Comparison of ENCODE assay signal across 17 cellular contexts in genomic region chr12:46560078-46560477, GRCh38.
DNase-seq lines count a peak whose midpoint lies in the region; ATAC-seq and TF ChIP-seq lines count a peak whose summit lies in the region.
"Had no signal": no experiment of that assay in that cellular context is flagged by ENCODE, and none has a peak within 500 bp of the region (broad histone marks: within the 10 kb centered on the region; RNA-seq: fewer than 3 reads in every experiment).

No MANE protein-coding gene starts in this region.

- peak overlapping the region in 1 of 3 experiments; percentile 37; a peak in 4 of 7 replicates for H3K27ac Mint-ChIP-seq in H9
- H3K27ac Mint-ChIP-seq: activated CD4-positive, alpha-beta memory T cell treated with anti-CD3 and anti-CD28 coated beads for 36 hours; effector memory CD8-positive, alpha-beta T cell had no signal

- H3K4me3 ChIP-seq in skeletal muscle satellite cell (ENCODE audit: low read length): no peak overlapping the region
- no peak overlapping the region for H3K4me3 ChIP-seq in body of pancreas
- H3K4me3 ChIP-seq: SJCRH30 had no signal

- peaks cover 5 to 11% of the 10 kb centered on the region in 2 experiments for H3K9me3 Mint-ChIP-seq in H9
- H3K9me3 Mint-ChIP-seq: central memory CD8-positive, alpha-beta T cell; effector memory CD8-positive, alpha-beta T cell had no signal

- H3K56ac ChIP-seq in H9 (ENCODE audit: insufficient read length, low read depth, low read length): no peak overlapping the region

- DNase-seq in H9 (no peak), SK-N-DZ (ENCODE audit: low spot score) (peak; percentile 62), foreskin keratinocyte (peak in 1 of 2 donors; percentile 25), SKM-1 (lab: John Stamatoyannopoulos, UW; ENCODE audit: unreplicated experiment) (no peak), body of pancreas (no peak), left ventricle myocardium superior (no peak)
- no peak for DNase-seq in activated CD4-positive, alpha-beta T cell treated with anti-CD3 and anti-CD28 coated beads for 4 hours
- DNase-seq: activated CD4-positive, alpha-beta memory T cell treated with anti-CD3 and anti-CD28 coated beads for 36 hours; activated T-cell treated with anti-CD3 and anti-CD28 coated beads, Interleukin-2, amount 50 U/mL, for 4 hours; effector memory CD8-positive, alpha-beta T cell; foreskin melanocyte; NCI-H1048; SJCRH30; stimulated activated naive CD8-positive, alpha-beta T cell treated with anti-CD3 and anti-CD28 coated beads, Interleukin-15, Interleukin-2, amounts not matched to agents 100 U/mL and 50 U/mL, for 24 hours had no signal

- H3K4me1 ChIP-seq in H9 (ENCODE audit: insufficient read depth, low read length) (peaks cover 2% of the 10 kb centered on the region; the same call in 1 of the 2 replicates), foreskin keratinocyte (peaks cover 72% of the 10 kb centered on the region), skeletal muscle satellite cell (ENCODE audit: control insufficient read depth, insufficient read depth, low read length) (peaks cover 79% of the 10 kb centered on the region), body of pancreas (peaks cover 10% of the 10 kb centered on the region)

- H2AK5ac ChIP-seq in H9 (ENCODE audit: insufficient read length, low read length): no peak overlapping the region

- intact Hi-C loops in body of pancreas (cut with DNase I): no loop called here
- intact Hi-C loops in left ventricle myocardium superior (cut with micrococcal nuclease): no loop called here

- TF ChIP-seq CTCF in H9 (conservative IDR thresholded peaks at IDR 0.05): no peak
- TF ChIP-seq CTCF in foreskin keratinocyte (conservative IDR thresholded peaks at IDR 0.05): no peak
- no peak for TF ChIP-seq CTCF in body of pancreas (IDR thresholded peaks at IDR 0.05)

- no peaks in the 10 kb centered on the region for H3K79me1 ChIP-seq in H9 (ENCODE audit: insufficient read depth, low read depth, low read length, poor library complexity, severe bottlenecking)

- H3K4ac ChIP-seq in H9 (ENCODE audit: low read depth, low read length): no peak overlapping the region

- H2BK12ac ChIP-seq in H9 (ENCODE audit: insufficient read length, low read depth, low read length): no peak overlapping the region

- H4K5ac ChIP-seq in H9 (ENCODE audit: insufficient read length, low read depth, low read length): no peak overlapping the region

- no peak for TF ChIP-seq POLR2A in body of pancreas (IDR thresholded peaks at IDR 0.05)

- ATAC-seq in foreskin keratinocyte (no peak), body of pancreas (no peak), left ventricle myocardium superior (no peak)
- ATAC-seq: activated T-cell treated with anti-CD3 and anti-CD28 coated beads, Interleukin-2, amount 50 U/mL, for 4 hours; effector memory CD8-positive, alpha-beta T cell; stimulated activated naive CD8-positive, alpha-beta T cell treated with anti-CD3 and anti-CD28 coated beads, Interleukin-15, Interleukin-2, amounts not matched to agents 100 U/mL and 50 U/mL, for 24 hours had no signal

- H2BK20ac ChIP-seq in H9 (ENCODE audit: low read depth, low read length, poor library complexity, severe bottlenecking): no peak overlapping the region

- H4K20me1 ChIP-seq in H9 (ENCODE audit: control insufficient read depth, insufficient read depth, insufficient read length): no peaks in the 10 kb centered on the region

- no peaks in the 10 kb centered on the region for H3K79me2 ChIP-seq in H9 (ENCODE audit: insufficient read depth, low read length)

- H3K23me2 ChIP-seq in H9 (ENCODE audit: insufficient read length, low read depth, low read length, poor library complexity, severe bottlenecking): no peaks in the 10 kb centered on the region

- no peak overlapping the region for H3T11ph ChIP-seq in H9 (ENCODE audit: low read length)

- H3K27ac ChIP-seq in H9 (ENCODE audit: insufficient read length, low read depth, low read length) (no peak overlapping the region), foreskin keratinocyte (peak overlapping the region; percentile 98), body of pancreas (no peak overlapping the region)
- H3K27ac ChIP-seq: SJCRH30 had no signal

- H4K8ac ChIP-seq in H9 (replicated peaks; ENCODE audit: insufficient read length, low read depth, low read length): no peak overlapping the region

- no peaks in the 10 kb centered on the region for H3K9me3 ChIP-seq in H9 (ENCODE audit: control insufficient read depth, low read depth, low read length)
- no peaks in the 10 kb centered on the region for H3K9me3 ChIP-seq in skeletal muscle satellite cell (replicated peaks; ENCODE audit: low read length)
- no peaks in the 10 kb centered on the region for H3K9me3 ChIP-seq in body of pancreas
- H3K9me3 ChIP-seq: SJCRH30 had no signal

- no peak overlapping the region for H3K23ac ChIP-seq in H9 (ENCODE audit: insufficient read length, low read depth, low read length)

- H2BK120ac ChIP-seq in H9 (ENCODE audit: low read depth, low read length, poor library complexity, severe bottlenecking): no peak overlapping the region

- no peaks in the 10 kb centered on the region for H3K27me3 Mint-ChIP-seq in H9 (ENCODE audit: low read depth)
- H3K27me3 Mint-ChIP-seq: activated CD4-positive, alpha-beta memory T cell treated with anti-CD3 and anti-CD28 coated beads for 36 hours; central memory CD8-positive, alpha-beta T cell; effector memory CD8-positive, alpha-beta T cell had no signal

- no peak overlapping the region for H3K18ac ChIP-seq in H9 (ENCODE audit: insufficient read length, low read depth, low read length)

- no peaks in the 10 kb centered on the region for H3K36me3 ChIP-seq in skeletal muscle satellite cell (ENCODE audit: insufficient read depth, low read length)
- no peaks in the 10 kb centered on the region for H3K36me3 ChIP-seq in body of pancreas (replicated peaks in 1 of 2; ENCODE audit: insufficient read depth in 1 of 2, low read depth in 2 of 2)
- H3K36me3 ChIP-seq: SJCRH30 had no signal

- H3K4me2 ChIP-seq in H9 (ENCODE audit: insufficient read depth, insufficient read length, low read length) (no peak overlapping the region), skeletal muscle satellite cell (ENCODE audit: low read length) (no peak overlapping the region)

- H3K4me1 Mint-ChIP-seq in H9: peaks cover 21 to 33% of the 10 kb centered on the region in 2 experiments
- H3K4me1 Mint-ChIP-seq: central memory CD8-positive, alpha-beta T cell had no signal

- H3K14ac ChIP-seq in H9 (ENCODE audit: insufficient read depth, low read length): no peak overlapping the region

- no peak overlapping the region for H2AFZ ChIP-seq in H9 (ENCODE audit: low read length)

- H3K27me3 ChIP-seq in H9 (ENCODE audit: insufficient read depth, low read length) (peaks cover 2% of the 10 kb centered on the region; the same call in 1 of the 2 replicates), foreskin keratinocyte (no peaks in the 10 kb centered on the region), skeletal muscle satellite cell (ENCODE audit: control insufficient read depth, insufficient read depth, low read length) (no peaks in the 10 kb centered on the region), body of pancreas (no peaks in the 10 kb centered on the region)
- H3K27me3 ChIP-seq: SJCRH30 had no signal

- no peak overlapping the region for H4K91ac ChIP-seq in H9 (ENCODE audit: insufficient read length, low read depth, low read length)

- H3K36me3 Mint-ChIP-seq in H9 (ENCODE audit: insufficient read depth in 1 of 3, low read depth in 3 of 3): peaks cover 9 to 12% (median 9%) of the 10 kb centered on the region in 3 experiments; a peak in 6 of 7 replicates

- peak overlapping the region; percentile 53 for H2BK5ac ChIP-seq in H9 (ENCODE audit: insufficient read length, low read length)

- H2BK15ac ChIP-seq in H9 (ENCODE audit: low read depth, low read length): no peak overlapping the region

- no peak overlapping the region for H3K4me3 Mint-ChIP-seq in H9
- H3K4me3 Mint-ChIP-seq: activated CD4-positive, alpha-beta memory T cell treated with anti-CD3 and anti-CD28 coated beads for 36 hours; activated T-cell treated with anti-CD3 and anti-CD28 coated beads, Interleukin-2, amount 50 U/mL, for 4 hours; central memory CD8-positive, alpha-beta T cell; effector memory CD8-positive, alpha-beta T cell; neural crest cell had no signal

- WGBS in H9 (ENCODE audit: extremely low coverage, insufficient read length, low lambda C conversion rate): no CpG with 5 or more reads among the region's 2 CpGs
- WGBS in body of pancreas, 2 donors: 82 to 83% methylated on average over 2 of the region's 2 CpGs

- H3K9ac ChIP-seq in H9 (ENCODE audit: extremely low read depth, insufficient read length, low read length) (peak overlapping the region; percentile 23), skeletal muscle satellite cell (ENCODE audit: low read depth, low read length) (peak overlapping the region; percentile 40)
